ENCODE assay signal across 8 cellular contexts in the genomic region with DNA sequence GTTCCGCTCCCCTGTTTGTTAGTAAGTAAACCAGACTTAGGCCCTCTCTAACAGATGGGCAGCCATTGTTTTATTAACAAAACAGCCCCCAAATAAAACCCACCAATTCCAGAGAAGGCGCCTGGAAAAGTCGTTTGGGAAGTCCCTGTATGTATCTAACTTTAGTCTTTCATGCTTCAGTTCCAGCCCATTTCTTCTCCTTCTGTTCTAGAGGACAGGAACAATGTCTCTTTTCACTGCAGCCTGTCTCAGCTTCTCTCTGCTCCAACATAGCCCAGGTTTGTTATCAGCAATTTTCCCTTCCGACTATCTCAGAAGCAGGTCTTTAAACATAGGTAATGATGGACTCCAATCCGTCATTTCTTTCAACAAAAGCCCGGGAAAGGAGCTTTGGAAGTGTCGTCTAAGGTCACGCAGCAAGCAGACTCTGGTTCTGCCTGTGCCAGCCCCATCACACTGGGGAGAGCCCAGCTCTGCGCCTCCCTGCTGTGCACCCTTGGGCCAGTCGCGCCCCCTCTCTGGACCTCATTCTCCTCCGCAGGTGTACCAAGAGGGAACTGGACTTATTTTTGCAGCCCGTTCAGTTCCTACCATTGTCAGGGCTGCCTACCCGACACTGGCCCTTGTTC. TPM values are rescaled to one million over a fixed set of nuclear protein-coding genes. Genes with fewer than 3 reads are reported as not detected.
DNase-seq lines count a peak whose midpoint lies in the region; ATAC-seq and TF ChIP-seq lines count a peak whose summit lies in the region.

No MANE protein-coding gene starts in this region.

- 17 to 24% methylated on average over 14 of the region's 14 CpGs for WGBS in testis, 2 donors

- H3K9me3 ChIP-seq in testis, result no peaks in the 10 kb centered on the region

- H3K27ac ChIP-seq in layer of hippocampus (ENCODE audit: low read depth, low read length), result peak overlapping the region; percentile 68
- H3K27ac ChIP-seq in testis, result peak overlapping the region; percentile 51 to 82

- no peaks in the 10 kb centered on the region for H3K27me3 Mint-ChIP-seq in activated T-helper 2 cell treated with anti-CD3 and anti-CD28 coated beads, Interferon-gamma antibody, Interleukin-2, Interleukin-4, amounts not matched to agents 10 μg/mL and 5 μg/mL and 100 μg/mL, durations not matched to agents 14 hours and 24 hours and 36 hours (ENCODE audit: low read depth)

- no peaks in the 10 kb centered on the region for H3K36me3 ChIP-seq in testis (ENCODE audit: low read depth, missing control alignments)

- H3K27ac Mint-ChIP-seq in activated T-helper 2 cell treated with anti-CD3 and anti-CD28 coated beads, Interferon-gamma antibody, Interleukin-2, Interleukin-4, amounts not matched to agents 10 μg/mL and 5 μg/mL and 100 μg/mL, durations not matched to agents 14 hours and 24 hours and 36 hours, result peak overlapping the region; percentile 38

- peak overlapping the region; percentile 85 for H3K4me3 Mint-ChIP-seq in activated T-helper 2 cell treated with anti-CD3 and anti-CD28 coated beads, Interferon-gamma antibody, Interleukin-2, Interleukin-4, amounts not matched to agents 10 μg/mL and 5 μg/mL and 100 μg/mL, durations not matched to agents 14 hours and 24 hours and 36 hours (ENCODE audit: low read depth)

- TF ChIP-seq POLR2A in testis (IDR thresholded peaks at IDR 0.05), result no peak

- no peaks in the 10 kb centered on the region for H3K9me3 Mint-ChIP-seq in activated T-helper 2 cell treated with anti-CD3 and anti-CD28 coated beads, Interferon-gamma antibody, Interleukin-2, Interleukin-4, amounts not matched to agents 10 μg/mL and 5 μg/mL and 100 μg/mL, durations not matched to agents 14 hours and 24 hours and 36 hours

- TF ChIP-seq CTCF in testis (IDR thresholded peaks at IDR 0.05), result no peak
- TF ChIP-seq CTCF in GM20000 (IDR thresholded peaks at IDR 0.05; ENCODE audit: extremely low read depth, missing control alignments), result no peak

- H3K4me1 Mint-ChIP-seq in activated T-helper 2 cell treated with anti-CD3 and anti-CD28 coated beads, Interferon-gamma antibody, Interleukin-2, Interleukin-4, amounts not matched to agents 10 μg/mL and 5 μg/mL and 100 μg/mL, durations not matched to agents 14 hours and 24 hours and 36 hours (ENCODE audit: low read depth), result peaks cover 36% of the 10 kb centered on the region

- intact Hi-C loops in activated T-helper 2 cell treated with anti-CD3 and anti-CD28 coated beads, Interferon-gamma antibody, Interleukin-2, Interleukin-4, amounts not matched to agents 10 μg/mL and 5 μg/mL and 100 μg/mL, durations not matched to agents 14 hours and 24 hours and 36 hours (cut with micrococcal nuclease), result loop anchor here (10.0 kb wide), 1 partner anchor 617 kb away; no protein-coding TSS in a partner anchor
- intact Hi-C loops in testis (cut with DNase I; ENCODE audit: low total_unique reads), result no loop called here

- H3K27me3 ChIP-seq in layer of hippocampus (ENCODE audit: control insufficient read depth, insufficient read depth, low read length) (no peaks in the 10 kb centered on the region), testis (no peaks in the 10 kb centered on the region)

- peak; percentile 8 to 15 for ATAC-seq in activated CD4-positive, CD25-positive, alpha-beta regulatory T cell treated with anti-CD3 and anti-CD28 coated beads, Interleukin-2, amount 50 U/mL, for 24 hours

- peak overlapping the region; percentile 67 for H3K4me3 ChIP-seq in testis

- peaks cover 31% of the 10 kb centered on the region for H3K4me1 ChIP-seq in testis

- no peak for DNase-seq in activated CD4-positive, CD25-positive, alpha-beta regulatory T cell treated with anti-CD3 and anti-CD28 coated beads, Interleukin-2, amount 50 U/mL, for 72 hours
- no peak for DNase-seq in activated T-helper 2 cell treated with anti-CD3 and anti-CD28 coated beads, Interferon-gamma antibody, Interleukin-2, Interleukin-4, amounts not matched to agents 10 μg/mL and 5 μg/mL and 100 μg/mL, durations not matched to agents 14 hours and 24 hours and 36 hours (ENCODE audit: low spot score)
- no peak for DNase-seq in testis
- no peak for DNase-seq in stimulated activated CD4-positive, alpha-beta T cell treated with anti-CD3 and anti-CD28 coated beads, Interleukin-12 subunit alpha, Interleukin-12 subunit beta, amount 100 ng/mL, for 4 hours
- no peak for DNase-seq in GM20000 (ENCODE audit: low spot score)
- DNase-seq in DMS79 treated with DMSO at 0.1 percent for 48 hours (lab: John Stamatoyannopoulos, UW), result no peak

- peaks cover 32% of the 10 kb centered on the region for H3K36me3 Mint-ChIP-seq in activated T-helper 2 cell treated with anti-CD3 and anti-CD28 coated beads, Interferon-gamma antibody, Interleukin-2, Interleukin-4, amounts not matched to agents 10 μg/mL and 5 μg/mL and 100 μg/mL, durations not matched to agents 14 hours and 24 hours and 36 hours (ENCODE audit: low read depth)

RNA-seq across cellular contexts. Expression of a gene that starts 9.6 kb away (rescaled TPM):
- 152 TPM in 2 replicates for total RNA-seq in activated T-helper 2 cell treated with anti-CD3 and anti-CD28 coated beads, Interferon-gamma antibody, Interleukin-2, Interleukin-4, amounts not matched to agents 10 μg/mL and 5 μg/mL and 100 μg/mL, durations not matched to agents 14 hours and 24 hours and 36 hours
- 10 to 100 TPM; 21.2 to 31.5 TPM for total RNA-seq in testis
- 20.6 TPM for polyA plus RNA-seq in testis (ENCODE audit: insufficient read depth, low read depth, low replicate concordance)
